Comparison of ENCODE assay signal across 21 cellular contexts in the genomic region with DNA sequence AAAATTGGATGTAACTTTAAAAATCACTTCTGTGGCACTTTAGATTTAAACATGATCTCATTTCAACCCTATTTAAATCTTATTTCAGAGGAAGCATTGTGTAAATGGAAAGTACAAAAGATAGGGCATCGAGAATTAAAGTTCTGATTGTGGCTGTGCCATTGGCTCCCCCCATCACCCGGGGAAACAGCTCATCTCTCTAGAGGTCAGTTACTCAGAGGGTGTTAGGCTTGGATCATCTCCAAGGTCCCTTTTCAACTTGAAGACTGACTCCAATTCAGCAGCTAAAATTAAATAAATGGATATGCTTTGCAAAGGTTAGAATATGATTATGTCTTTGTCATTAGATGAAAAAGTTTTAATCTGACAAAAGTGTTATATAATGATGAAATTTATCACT. TPM values are rescaled to one million over a fixed set of nuclear protein-coding genes. Genes with fewer than 3 reads are reported as not detected.
"Had no signal": no experiment of that assay in that cellular context is flagged by ENCODE, and none has a peak within 500 bp of the region (broad histone marks: within the 10 kb centered on the region; RNA-seq: fewer than 3 reads in every experiment).

No MANE protein-coding gene starts in this region.

- H3K27ac ChIP-seq: coronary artery, parathyroid adenoma, prostate gland, spleen, tibial artery, upper lobe of left lung, uterus had no signal

- H3K4me3 ChIP-seq: coronary artery, prostate gland, spleen, tibial artery, upper lobe of left lung, uterus had no signal

- H3K36me3 ChIP-seq: prostate gland, spleen, tibial artery, upper lobe of left lung, uterus had no signal

- ATAC-seq: esophagus mucosa; left colon; sciatic nerve; stimulated activated memory B cell treated with anti-CD40 and anti-IgM and Interleukin-4, amounts not matched to agents 10 μg/mL and 1 μg/mL and 100 μg/mL, for 72 hours had no signal

- H3K9me3 ChIP-seq: prostate gland, spleen, tibial artery, upper lobe of left lung, uterus had no signal

- H3K4me1 ChIP-seq: parathyroid adenoma, prostate gland, spleen, tibial artery, upper lobe of left lung, uterus had no signal

- DNase-seq: effector CD4-positive, alpha-beta T cell; endodermal cell; kidney; left colon; mesendoderm; naive B cell; spleen; stimulated activated CD4-positive, alpha-beta T cell treated with anti-CD3 and anti-CD28 coated beads, Interleukin-15, amount 100 ng/mL, for 24 hours; stimulated activated CD4-positive, alpha-beta T cell treated with anti-CD3 and anti-CD28 coated beads, Interleukin-1b, Interleukin-23, amount 100 ng/mL, for 48 hours; stimulated activated CD4-positive, alpha-beta T cell treated with anti-CD3 and anti-CD28 coated beads, Interleukin-4, amount 100 ng/mL, for 24 hours; tibial artery; upper lobe of left lung; uterus had no signal

- H3K27me3 ChIP-seq: spleen, tibial artery, upper lobe of left lung, uterus had no signal

RNA-seq across cellular contexts. Expression of a gene that starts 20.0 kb away (rescaled TPM):
- total RNA-seq: dermis microvascular lymphatic vessel endothelial cell, esophagus mucosa, renal cortical epithelial cell had no signal
